ENCODE assay signal across 28 cellular contexts in genomic region chr10:131315343-131315742, GRCh38. TPM values are rescaled to one million over a fixed set of nuclear protein-coding genes. Genes with fewer than 3 reads are reported as not detected.
DNase-seq lines count a peak whose midpoint lies in the region; ATAC-seq, FAIRE-seq and TF ChIP-seq lines count a peak whose summit lies in the region.
"Had no signal": no experiment of that assay in that cellular context is flagged by ENCODE, and none has a peak within 500 bp of the region (broad histone marks: within the 10 kb centered on the region; RNA-seq: fewer than 3 reads in every experiment).

No MANE protein-coding gene starts in this region.

- no peak overlapping the region for H3K4me3 Mint-ChIP-seq in T-helper 2 cell treated with Interferon-gamma antibody and Interleukin-4, amounts not matched to agents 5 μg/mL and 100 μg/mL, for 36 hours
- H3K4me3 Mint-ChIP-seq: activated naive CD4-positive, alpha-beta T cell treated with anti-CD3 and anti-CD28 coated beads, Interleukin-2, amount 10 ng/mL, durations not matched to agents 7 days and 5 days; stimulated activated naive CD8-positive, alpha-beta T cell treated with anti-CD3 and anti-CD28 coated beads, Interleukin-15, amount 100 ng/mL, for 72 hours had no signal

- H3K4me1 ChIP-seq in GM12878 (ENCODE audit: control insufficient read depth, insufficient read depth, low read length) = no peaks in the 10 kb centered on the region
- peaks cover 0 to 8% (median 0%) of the 10 kb centered on the region in 4 donors for H3K4me1 ChIP-seq in right lobe of liver
- H3K4me1 ChIP-seq: colonic mucosa had no signal

- TF ChIP-seq POLR2A in GM12878 (IDR thresholded peaks at IDR 0.05; ENCODE audit: low read depth, low read length) (no peak), right lobe of liver (IDR thresholded peaks at IDR 0.05) (no peak)

- SMC1A ChIA-PET in GM12878 (lab: Charles Lee; ENCODE audit: uncharacterized antibody, unreplicated experiment) = no interaction called here

- RAD21 ChIA-PET in GM12878 (lab: Charles Lee; ENCODE audit: unreplicated experiment) = no interaction called here

- no peaks in the 10 kb centered on the region for H3K36me3 ChIP-seq in GM12878 (ENCODE audit: control insufficient read depth in 2 of 2, insufficient read depth in 2 of 2, low read length in 1 of 2)
- no peaks in the 10 kb centered on the region for H3K36me3 ChIP-seq in right lobe of liver
- H3K36me3 ChIP-seq: colonic mucosa, left lung, sigmoid colon had no signal

- POLR2A ChIA-PET in GM12878 (lab: Charles Lee) = no interaction called here

- no peak overlapping the region for H2AFZ ChIP-seq in GM12878 (ENCODE audit: control insufficient read depth, low read depth, low read length)
- H2AFZ ChIP-seq: GM23248 had no signal

- no peak overlapping the region for H3K9ac ChIP-seq in GM12878 (ENCODE audit: control insufficient read depth, insufficient read depth, low read length)
- H3K9ac ChIP-seq: GM23248 had no signal

- no peaks in the 10 kb centered on the region for H4K20me1 ChIP-seq in GM12878 (ENCODE audit: control insufficient read depth, insufficient read depth)

- peak; percentile 63 for ATAC-seq in GM18519 (IDR thresholded peaks at IDR 0.05; ENCODE audit: low FRiP score, unreplicated experiment)
- peak; percentile 59 for ATAC-seq in HG02884 (IDR thresholded peaks at IDR 0.05; ENCODE audit: unreplicated experiment)
- no peak for ATAC-seq in GM12878
- peak; percentile 58 for ATAC-seq in omental fat pad (ENCODE audit: low FRiP score)
- ATAC-seq in right lobe of liver = no peak
- no peak for ATAC-seq in HG03354 (IDR thresholded peaks at IDR 0.05; ENCODE audit: poor library complexity, severe bottlenecking, unreplicated experiment)
- ATAC-seq: left lung; Panc1; stimulated activated naive CD8-positive, alpha-beta T cell treated with anti-CD3 and anti-CD28 coated beads, Interleukin-15, amount 100 ng/mL, for 72 hours had no signal

- no peaks in the 10 kb centered on the region for H3K4me1 Mint-ChIP-seq in T-helper 2 cell treated with Interferon-gamma antibody and Interleukin-4, amounts not matched to agents 5 μg/mL and 100 μg/mL, for 36 hours (ENCODE audit: low read depth)
- H3K4me1 Mint-ChIP-seq: stimulated activated naive CD8-positive, alpha-beta T cell treated with anti-CD3 and anti-CD28 coated beads, Interleukin-15, amount 100 ng/mL, for 72 hours had no signal

- no peak for TF ChIP-seq CTCF in GM12878 (IDR thresholded peaks at IDR 0.05 in 2 of 3, conservative IDR thresholded peaks at IDR 0.05 in 1 of 3; ENCODE audit: control insufficient read depth in 2 of 3, extremely low read depth in 1 of 3, insufficient read depth in 1 of 3, low read depth in 3 of 3, low read length in 3 of 3)
- TF ChIP-seq CTCF in omental fat pad (IDR thresholded peaks at IDR 0.05) = no peak
- TF ChIP-seq CTCF in right lobe of liver (IDR thresholded peaks at IDR 0.05) = no peak

- no peaks in the 10 kb centered on the region for H3K36me3 Mint-ChIP-seq in T-helper 2 cell treated with Interferon-gamma antibody and Interleukin-4, amounts not matched to agents 5 μg/mL and 100 μg/mL, for 36 hours (ENCODE audit: low read depth)
- H3K36me3 Mint-ChIP-seq: activated naive CD4-positive, alpha-beta T cell treated with anti-CD3 and anti-CD28 coated beads, Interleukin-2, amount 10 ng/mL, durations not matched to agents 7 days and 5 days had no signal

- H3K27ac ChIP-seq in GM12878 (ENCODE audit: control insufficient read depth, insufficient read depth) (no peak overlapping the region), right lobe of liver (no peak overlapping the region)
- H3K27ac ChIP-seq: colonic mucosa, GM23248, left lung, sigmoid colon had no signal

- H3K9me3 ChIP-seq in GM12878 (replicated peaks; ENCODE audit: control insufficient read depth, insufficient read depth, low read length) (no peaks in the 10 kb centered on the region; the same call in 2 of the 3 replicates), right lobe of liver (no peaks in the 10 kb centered on the region)
- H3K9me3 ChIP-seq: colonic mucosa, left lung, sigmoid colon had no signal

- no peak for DNase-seq in GM12878 (ENCODE audit: low read depth, low spot score)
- no peak for DNase-seq in omental fat pad (ENCODE audit: low spot score)
- DNase-seq in right lobe of liver = no peak
- no peak for DNase-seq in T-helper 2 cell treated with Interferon-gamma antibody and Interleukin-4, amounts not matched to agents 5 μg/mL and 100 μg/mL, for 36 hours (ENCODE audit: low spot score)
- DNase-seq: activated CD4-positive, alpha-beta T cell treated with anti-CD3 and anti-CD28 coated beads, Interleukin-2, amount 50 U/mL, for 4 hours; activated naive CD4-positive, alpha-beta T cell treated with anti-CD3 and anti-CD28 coated beads, Interleukin-2, amount 10 ng/mL, durations not matched to agents 7 days and 5 days; amniotic stem cell; colonic mucosa; effector memory CD4-positive, alpha-beta T cell; erythroblast; GM23248; NCI-H1092 treated with DMSO at 0.1 percent for 48 hours; NCI-H187 treated with DMSO at 0.1 percent for 48 hours; NCI-H524 treated with DMSO at 0.1 percent for 48 hours; sigmoid colon; stimulated activated naive CD8-positive, alpha-beta T cell treated with anti-CD3 and anti-CD28 coated beads, Interleukin-15, amount 100 ng/mL, for 72 hours had no signal

- H3K79me2 ChIP-seq in GM12878 (ENCODE audit: control insufficient read depth, insufficient read depth, low read length) = no peaks in the 10 kb centered on the region

- H3K4me3 ChIP-seq in GM12878 = no peak overlapping the region
- H3K4me3 ChIP-seq in right lobe of liver = no peak overlapping the region
- H3K4me3 ChIP-seq: colonic mucosa, GM23248, left lung, sigmoid colon had no signal

- WGBS in GM12878 (ENCODE audit: insufficient coverage, insufficient replicate concordance, low lambda C conversion rate, missing lambda C conversion rate) = 4% methylated on average over 9 of the region's 9 CpGs
- WGBS in right lobe of liver (ENCODE audit: insufficient coverage, low coverage, low lambda C conversion rate, missing lambda C conversion rate) = 54% methylated on average over 8 of the region's 9 CpGs

- BruUV-seq in GM12878 (replicated peaks; lab: Mats Ljungman, UMichigan) = no TSS peak

- no peak overlapping the region for H3K4me2 ChIP-seq in GM12878 (ENCODE audit: control insufficient read depth, insufficient read depth)

- CTCF ChIA-PET in GM12878 (lab: Yijun Ruan, JAX) = no interaction called here

- TF ChIP-seq EP300 in GM12878 (IDR thresholded peaks at IDR 0.05; ENCODE audit: borderline replicate concordance in 1 of 2, control insufficient read depth in 1 of 2, low read depth in 2 of 2, low read length in 2 of 2) = no peak

- in situ Hi-C loops in GM12878 (cut with MboI) = no loop called here

- no peaks in the 10 kb centered on the region for H3K9me3 Mint-ChIP-seq in T-helper 2 cell treated with Interferon-gamma antibody and Interleukin-4, amounts not matched to agents 5 μg/mL and 100 μg/mL, for 36 hours
- H3K9me3 Mint-ChIP-seq: activated naive CD4-positive, alpha-beta T cell treated with anti-CD3 and anti-CD28 coated beads, Interleukin-2, amount 10 ng/mL, durations not matched to agents 7 days and 5 days; stimulated activated naive CD8-positive, alpha-beta T cell treated with anti-CD3 and anti-CD28 coated beads, Interleukin-15, amount 100 ng/mL, for 72 hours had no signal

- H3K27me3 Mint-ChIP-seq in T-helper 2 cell treated with Interferon-gamma antibody and Interleukin-4, amounts not matched to agents 5 μg/mL and 100 μg/mL, for 36 hours (ENCODE audit: low read depth) = peaks cover 19% of the 10 kb centered on the region

- no peak for FAIRE-seq in GM12878 (lab: Jason Lieb, UNC)

- no peak for TF ChIP-seq RAD21 in GM12878 (IDR thresholded peaks at IDR 0.05; ENCODE audit: insufficient read depth, low read depth, low read length)

- no peak overlapping the region for H3K27ac Mint-ChIP-seq in T-helper 2 cell treated with Interferon-gamma antibody and Interleukin-4, amounts not matched to agents 5 μg/mL and 100 μg/mL, for 36 hours
- H3K27ac Mint-ChIP-seq: activated naive CD4-positive, alpha-beta T cell treated with anti-CD3 and anti-CD28 coated beads, Interleukin-2, amount 10 ng/mL, durations not matched to agents 7 days and 5 days; progenitor cell of endocrine pancreas; stimulated activated naive CD8-positive, alpha-beta T cell treated with anti-CD3 and anti-CD28 coated beads, Interleukin-15, amount 100 ng/mL, for 72 hours had no signal

- peaks cover 0 to 3% of the 10 kb centered on the region in 2 experiments; a peak in 1 of 4 replicates for H3K27me3 ChIP-seq in GM12878 (replicated peaks in 1 of 2; ENCODE audit: control insufficient read depth in 2 of 2, insufficient read depth in 2 of 2, low read length in 1 of 2)
- peaks cover 5 to 17% of the 10 kb centered on the region in 2 donors for H3K27me3 ChIP-seq in right lobe of liver

- intact Hi-C loops in GM12878 (cut with micrococcal nuclease; ENCODE audit: unreplicated experiment) = no loop called here
- intact Hi-C loops in right lobe of liver (cut with DNase I) = no loop called here

TF ChIP-seq in GM12878, 131 proteins besides CTCF, POLR2A, EP300 and RAD21 (continues in another document):
- TF ChIP-seq PBX3 (IDR thresholded peaks at IDR 0.05; ENCODE audit: insufficient replicate concordance, low read depth, low read length) = no peak

RNA-seq across cellular contexts. Expression of gene TCERG1L, which starts 3.8 kb away (rescaled TPM):
- not detected in 2 replicates for total RNA-seq in GM12878 (2013; cell fraction: nucleolus; rRNA removed)
- 0.05 TPM in 1 of 2 replicates, not detected in the other for total RNA-seq in GM12878 (2014; rRNA removed)
- not detected in 2 replicates for total RNA-seq in GM12878 (2014; rRNA removed; fragmentation: Illumina TruSeq; extraction: Trizol)
- not detected in 2 replicates for total RNA-seq in GM12878 (2021)
- not detected for polyA plus RNA-seq in GM12878 (2011; ENCODE audit: low read depth)
- not detected in 2 replicates for polyA plus RNA-seq in GM12878 (2011; rRNA removed)
- not detected in 2 replicates for polyA plus RNA-seq in GM12878 (2011; cell fraction: cytosol; rRNA removed)
- not detected in 2 replicates for polyA plus RNA-seq in GM12878 (2011; cell fraction: nucleus; rRNA removed)
- polyA plus RNA-seq in GM12878 (2012) = not detected in 2 replicates
- not detected in 2 replicates for polyA plus RNA-seq in GM12878 (2014; fragmentation: Illumina TruSeq; extraction: Trizol)
- not detected for polyA plus RNA-seq in GM12878 (2014; fragmentation: Nextera tagmentation; extraction: Ambion mirVana)
- polyA plus RNA-seq in GM12878 (2014; rRNA removed) = not detected in 2 replicates
- polyA plus RNA-seq in GM12878 (2016; fragmentation: Nextera tagmentation; extraction: Ambion mirVana) = not detected
- polyA minus RNA-seq in GM12878 (2011; rRNA and poly(A)+ RNA removed) = not detected in 2 replicates
- not detected in 2 replicates for polyA minus RNA-seq in GM12878 (2011; cell fraction: cytosol; rRNA and poly(A)+ RNA removed)
- not detected in 2 replicates for polyA minus RNA-seq in GM12878 (2011; cell fraction: nucleus; rRNA and poly(A)+ RNA removed)
- total RNA-seq in omental fat pad = under 1 TPM in 1 of 4 donors, not detected in 3; 0.24 TPM
- not detected for total RNA-seq in right lobe of liver
- total RNA-seq: colonic mucosa, fibroblast of villous mesenchyme, G401, GM23248, HT-29, left lung, mesenteric fat pad, myocyte had no signal
- polyA plus RNA-seq: BJ, GM23248 had no signal

Comparison
In these comparisons a context has a peak if more than half of its experiments do, and no peak if none do; other contexts are left out.
1. ATAC-seq: peak in GM18519 (single experiment), HG02884 (single experiment) and omental fat pad (single experiment); none in GM12878 (single experiment), right lobe of liver (0 of 4) and HG03354 (single experiment).